Comparison of ENCODE assay signal across 1 cellular context in the genomic region with DNA sequence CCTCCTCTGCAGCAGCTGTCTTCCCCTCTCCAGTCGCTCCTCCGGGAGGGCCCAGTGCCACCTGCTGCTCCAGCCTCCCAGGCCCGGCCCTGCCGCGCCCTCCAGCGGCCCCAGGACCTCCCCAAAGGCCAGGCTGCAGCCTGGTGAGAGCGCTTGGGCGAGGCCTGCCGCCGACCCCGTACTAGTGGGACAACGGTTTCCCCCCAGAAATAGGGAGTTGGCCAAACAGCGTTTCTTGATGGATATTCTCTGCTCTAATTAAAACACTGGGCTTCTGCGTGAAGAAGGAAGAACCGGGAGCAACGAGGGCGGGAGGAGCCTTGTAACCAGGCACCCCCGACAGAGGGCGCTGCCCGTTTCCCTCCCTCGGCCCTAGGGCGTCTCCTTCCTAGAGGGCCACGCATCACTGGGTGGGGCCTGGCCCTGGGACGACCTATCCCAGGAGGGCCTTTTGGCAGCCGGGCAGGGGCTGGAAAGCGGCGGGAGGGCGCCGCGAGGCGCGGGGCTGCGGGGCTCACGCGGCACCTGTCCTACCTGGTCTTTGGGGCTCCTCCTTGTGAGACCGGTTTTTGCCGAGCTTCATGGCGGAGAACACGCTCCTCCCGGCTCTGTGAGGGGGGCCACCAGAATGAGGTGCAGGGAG.
A peak's percentile ranks its signal among the peaks of the same experiment; 100 is the strongest.
TF ChIP-seq lines count a peak whose summit lies in the region.

No MANE protein-coding gene starts in this region.

TF ChIP-seq in HepG2, 621 proteins besides CTCF, POLR2A, EP300 and RAD21 (continued from another document and continues in another):
- TF ChIP-seq, protein P1, sequence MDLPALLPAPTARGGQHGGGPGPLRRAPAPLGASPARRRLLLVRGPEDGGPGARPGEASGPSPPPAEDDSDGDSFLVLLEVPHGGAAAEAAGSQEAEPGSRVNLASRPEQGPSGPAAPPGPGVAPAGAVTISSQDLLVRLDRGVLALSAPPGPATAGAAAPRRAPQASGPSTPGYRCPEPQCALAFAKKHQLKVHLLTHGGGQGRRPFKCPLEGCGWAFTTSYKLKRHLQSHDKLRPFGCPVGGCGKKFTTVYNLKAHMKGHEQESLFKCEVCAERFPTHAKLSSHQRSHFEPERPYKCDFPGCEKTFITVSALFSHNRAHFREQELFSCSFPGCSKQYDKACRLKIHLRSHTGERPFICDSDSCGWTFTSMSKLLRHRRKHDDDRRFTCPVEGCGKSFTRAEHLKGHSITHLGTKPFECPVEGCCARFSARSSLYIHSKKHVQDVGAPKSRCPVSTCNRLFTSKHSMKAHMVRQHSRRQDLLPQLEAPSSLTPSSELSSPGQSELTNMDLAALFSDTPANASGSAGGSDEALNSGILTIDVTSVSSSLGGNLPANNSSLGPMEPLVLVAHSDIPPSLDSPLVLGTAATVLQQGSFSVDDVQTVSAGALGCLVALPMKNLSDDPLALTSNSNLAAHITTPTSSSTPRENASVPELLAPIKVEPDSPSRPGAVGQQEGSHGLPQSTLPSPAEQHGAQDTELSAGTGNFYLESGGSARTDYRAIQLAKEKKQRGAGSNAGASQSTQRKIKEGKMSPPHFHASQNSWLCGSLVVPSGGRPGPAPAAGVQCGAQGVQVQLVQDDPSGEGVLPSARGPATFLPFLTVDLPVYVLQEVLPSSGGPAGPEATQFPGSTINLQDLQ (CRISPR knock-in tag; IDR thresholded peaks at IDR 0.05) = no peak
- TF ChIP-seq, protein P2, sequence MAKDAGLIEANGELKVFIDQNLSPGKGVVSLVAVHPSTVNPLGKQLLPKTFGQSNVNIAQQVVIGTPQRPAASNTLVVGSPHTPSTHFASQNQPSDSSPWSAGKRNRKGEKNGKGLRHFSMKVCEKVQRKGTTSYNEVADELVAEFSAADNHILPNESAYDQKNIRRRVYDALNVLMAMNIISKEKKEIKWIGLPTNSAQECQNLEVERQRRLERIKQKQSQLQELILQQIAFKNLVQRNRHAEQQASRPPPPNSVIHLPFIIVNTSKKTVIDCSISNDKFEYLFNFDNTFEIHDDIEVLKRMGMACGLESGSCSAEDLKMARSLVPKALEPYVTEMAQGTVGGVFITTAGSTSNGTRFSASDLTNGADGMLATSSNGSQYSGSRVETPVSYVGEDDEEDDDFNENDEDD (CRISPR knock-in tag; IDR thresholded peaks at IDR 0.05; ENCODE audit: borderline replicate concordance) = peak; percentile 30; the same call in 1 of the 2 replicates
- peak; percentile 23; the same call in 1 of the 2 replicates for TF ChIP-seq HOXA3 (CRISPR knock-in tag; IDR thresholded peaks at IDR 0.05)
- TF ChIP-seq, protein P3, sequence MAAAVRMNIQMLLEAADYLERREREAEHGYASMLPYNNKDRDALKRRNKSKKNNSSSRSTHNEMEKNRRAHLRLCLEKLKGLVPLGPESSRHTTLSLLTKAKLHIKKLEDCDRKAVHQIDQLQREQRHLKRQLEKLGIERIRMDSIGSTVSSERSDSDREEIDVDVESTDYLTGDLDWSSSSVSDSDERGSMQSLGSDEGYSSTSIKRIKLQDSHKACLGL (CRISPR knock-in tag; IDR thresholded peaks at IDR 0.05) = no peak
- TF ChIP-seq ZNF501 (CRISPR knock-in tag; IDR thresholded peaks at IDR 0.05) = 0 out of 2 replicates have a peak, but pooled peaks have one; percentile 53
- TF ChIP-seq ATF7-NPFF (CRISPR knock-in tag; IDR thresholded peaks at IDR 0.05; ENCODE audit: low read depth) = 0 out of 2 replicates have a peak, but pooled peaks have one; percentile 34
- peak; percentile 49; the same call in 1 of the 2 replicates for TF ChIP-seq RXRA (CRISPR knock-in tag; IDR thresholded peaks at IDR 0.05)
- TF ChIP-seq, protein P4, sequence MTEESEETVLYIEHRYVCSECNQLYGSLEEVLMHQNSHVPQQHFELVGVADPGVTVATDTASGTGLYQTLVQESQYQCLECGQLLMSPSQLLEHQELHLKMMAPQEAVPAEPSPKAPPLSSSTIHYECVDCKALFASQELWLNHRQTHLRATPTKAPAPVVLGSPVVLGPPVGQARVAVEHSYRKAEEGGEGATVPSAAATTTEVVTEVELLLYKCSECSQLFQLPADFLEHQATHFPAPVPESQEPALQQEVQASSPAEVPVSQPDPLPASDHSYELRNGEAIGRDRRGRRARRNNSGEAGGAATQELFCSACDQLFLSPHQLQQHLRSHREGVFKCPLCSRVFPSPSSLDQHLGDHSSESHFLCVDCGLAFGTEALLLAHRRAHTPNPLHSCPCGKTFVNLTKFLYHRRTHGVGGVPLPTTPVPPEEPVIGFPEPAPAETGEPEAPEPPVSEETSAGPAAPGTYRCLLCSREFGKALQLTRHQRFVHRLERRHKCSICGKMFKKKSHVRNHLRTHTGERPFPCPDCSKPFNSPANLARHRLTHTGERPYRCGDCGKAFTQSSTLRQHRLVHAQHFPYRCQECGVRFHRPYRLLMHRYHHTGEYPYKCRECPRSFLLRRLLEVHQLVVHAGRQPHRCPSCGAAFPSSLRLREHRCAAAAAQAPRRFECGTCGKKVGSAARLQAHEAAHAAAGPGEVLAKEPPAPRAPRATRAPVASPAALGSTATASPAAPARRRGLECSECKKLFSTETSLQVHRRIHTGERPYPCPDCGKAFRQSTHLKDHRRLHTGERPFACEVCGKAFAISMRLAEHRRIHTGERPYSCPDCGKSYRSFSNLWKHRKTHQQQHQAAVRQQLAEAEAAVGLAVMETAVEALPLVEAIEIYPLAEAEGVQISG (CRISPR knock-in tag; IDR thresholded peaks at IDR 0.05) = peak; percentile 94
- TF ChIP-seq, protein P5, sequence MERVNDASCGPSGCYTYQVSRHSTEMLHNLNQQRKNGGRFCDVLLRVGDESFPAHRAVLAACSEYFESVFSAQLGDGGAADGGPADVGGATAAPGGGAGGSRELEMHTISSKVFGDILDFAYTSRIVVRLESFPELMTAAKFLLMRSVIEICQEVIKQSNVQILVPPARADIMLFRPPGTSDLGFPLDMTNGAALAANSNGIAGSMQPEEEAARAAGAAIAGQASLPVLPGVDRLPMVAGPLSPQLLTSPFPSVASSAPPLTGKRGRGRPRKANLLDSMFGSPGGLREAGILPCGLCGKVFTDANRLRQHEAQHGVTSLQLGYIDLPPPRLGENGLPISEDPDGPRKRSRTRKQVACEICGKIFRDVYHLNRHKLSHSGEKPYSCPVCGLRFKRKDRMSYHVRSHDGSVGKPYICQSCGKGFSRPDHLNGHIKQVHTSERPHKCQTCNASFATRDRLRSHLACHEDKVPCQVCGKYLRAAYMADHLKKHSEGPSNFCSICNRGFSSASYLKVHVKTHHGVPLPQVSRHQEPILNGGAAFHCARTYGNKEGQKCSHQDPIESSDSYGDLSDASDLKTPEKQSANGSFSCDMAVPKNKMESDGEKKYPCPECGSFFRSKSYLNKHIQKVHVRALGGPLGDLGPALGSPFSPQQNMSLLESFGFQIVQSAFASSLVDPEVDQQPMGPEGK (CRISPR knock-in tag; IDR thresholded peaks at IDR 0.05) = 0 out of 2 replicates have a peak, but pooled peaks have one; percentile 37
- peak; percentile 64; the same call in 1 of the 2 replicates for TF ChIP-seq KLF12 (CRISPR knock-in tag; IDR thresholded peaks at IDR 0.05; ENCODE audit: borderline replicate concordance)
- TF ChIP-seq MTF2 (CRISPR knock-in tag; IDR thresholded peaks at IDR 0.05; ENCODE audit: borderline replicate concordance) = peak; percentile 42; the same call in 1 of the 2 replicates
- no peak for TF ChIP-seq ZNF333 (CRISPR knock-in tag; IDR thresholded peaks at IDR 0.05; ENCODE audit: borderline replicate concordance)
- TF ChIP-seq, protein P6, sequence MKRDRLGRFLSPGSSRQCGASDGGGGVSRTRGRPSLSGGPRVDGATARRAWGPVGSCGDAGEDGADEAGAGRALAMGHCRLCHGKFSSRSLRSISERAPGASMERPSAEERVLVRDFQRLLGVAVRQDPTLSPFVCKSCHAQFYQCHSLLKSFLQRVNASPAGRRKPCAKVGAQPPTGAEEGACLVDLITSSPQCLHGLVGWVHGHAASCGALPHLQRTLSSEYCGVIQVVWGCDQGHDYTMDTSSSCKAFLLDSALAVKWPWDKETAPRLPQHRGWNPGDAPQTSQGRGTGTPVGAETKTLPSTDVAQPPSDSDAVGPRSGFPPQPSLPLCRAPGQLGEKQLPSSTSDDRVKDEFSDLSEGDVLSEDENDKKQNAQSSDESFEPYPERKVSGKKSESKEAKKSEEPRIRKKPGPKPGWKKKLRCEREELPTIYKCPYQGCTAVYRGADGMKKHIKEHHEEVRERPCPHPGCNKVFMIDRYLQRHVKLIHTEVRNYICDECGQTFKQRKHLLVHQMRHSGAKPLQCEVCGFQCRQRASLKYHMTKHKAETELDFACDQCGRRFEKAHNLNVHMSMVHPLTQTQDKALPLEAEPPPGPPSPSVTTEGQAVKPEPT (CRISPR knock-in tag; IDR thresholded peaks at IDR 0.05; ENCODE audit: low read depth) = no peak
- TF ChIP-seq ZNF350 (CRISPR knock-in tag; IDR thresholded peaks at IDR 0.05; ENCODE audit: borderline replicate concordance, low read depth) = 0 out of 2 replicates have a peak, but pooled peaks have one; percentile 12
- TF ChIP-seq, protein P7, sequence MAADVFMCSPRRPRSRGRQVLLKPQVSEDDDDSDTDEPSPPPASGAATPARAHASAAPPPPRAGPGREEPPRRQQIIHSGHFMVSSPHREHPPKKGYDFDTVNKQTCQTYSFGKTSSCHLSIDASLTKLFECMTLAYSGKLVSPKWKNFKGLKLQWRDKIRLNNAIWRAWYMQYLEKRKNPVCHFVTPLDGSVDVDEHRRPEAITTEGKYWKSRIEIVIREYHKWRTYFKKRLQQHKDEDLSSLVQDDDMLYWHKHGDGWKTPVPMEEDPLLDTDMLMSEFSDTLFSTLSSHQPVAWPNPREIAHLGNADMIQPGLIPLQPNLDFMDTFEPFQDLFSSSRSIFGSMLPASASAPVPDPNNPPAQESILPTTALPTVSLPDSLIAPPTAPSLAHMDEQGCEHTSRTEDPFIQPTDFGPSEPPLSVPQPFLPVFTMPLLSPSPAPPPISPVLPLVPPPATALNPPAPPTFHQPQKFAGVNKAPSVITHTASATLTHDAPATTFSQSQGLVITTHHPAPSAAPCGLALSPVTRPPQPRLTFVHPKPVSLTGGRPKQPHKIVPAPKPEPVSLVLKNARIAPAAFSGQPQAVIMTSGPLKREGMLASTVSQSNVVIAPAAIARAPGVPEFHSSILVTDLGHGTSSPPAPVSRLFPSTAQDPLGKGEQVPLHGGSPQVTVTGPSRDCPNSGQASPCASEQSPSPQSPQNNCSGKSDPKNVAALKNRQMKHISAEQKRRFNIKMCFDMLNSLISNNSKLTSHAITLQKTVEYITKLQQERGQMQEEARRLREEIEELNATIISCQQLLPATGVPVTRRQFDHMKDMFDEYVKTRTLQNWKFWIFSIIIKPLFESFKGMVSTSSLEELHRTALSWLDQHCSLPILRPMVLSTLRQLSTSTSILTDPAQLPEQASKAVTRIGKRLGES (CRISPR knock-in tag; IDR thresholded peaks at IDR 0.05; ENCODE audit: borderline replicate concordance) = no peak
- 0 out of 2 replicates have a peak, but pooled peaks have one; percentile 55 for TF ChIP-seq ZNF761 (CRISPR knock-in tag; conservative IDR thresholded peaks at IDR 0.05)
- no peak for TF ChIP-seq ATF7 (IDR thresholded peaks at IDR 0.05)
- TF ChIP-seq ATF7 (CRISPR knock-in tag; IDR thresholded peaks at IDR 0.05) = no peak
- no peak for TF ChIP-seq NCOA5 (CRISPR knock-in tag; IDR thresholded peaks at IDR 0.05)
- peak; percentile 24; the same call in 1 of the 2 replicates for TF ChIP-seq ZNF768 (CRISPR knock-in tag; IDR thresholded peaks at IDR 0.05)
- TF ChIP-seq, protein P8, sequence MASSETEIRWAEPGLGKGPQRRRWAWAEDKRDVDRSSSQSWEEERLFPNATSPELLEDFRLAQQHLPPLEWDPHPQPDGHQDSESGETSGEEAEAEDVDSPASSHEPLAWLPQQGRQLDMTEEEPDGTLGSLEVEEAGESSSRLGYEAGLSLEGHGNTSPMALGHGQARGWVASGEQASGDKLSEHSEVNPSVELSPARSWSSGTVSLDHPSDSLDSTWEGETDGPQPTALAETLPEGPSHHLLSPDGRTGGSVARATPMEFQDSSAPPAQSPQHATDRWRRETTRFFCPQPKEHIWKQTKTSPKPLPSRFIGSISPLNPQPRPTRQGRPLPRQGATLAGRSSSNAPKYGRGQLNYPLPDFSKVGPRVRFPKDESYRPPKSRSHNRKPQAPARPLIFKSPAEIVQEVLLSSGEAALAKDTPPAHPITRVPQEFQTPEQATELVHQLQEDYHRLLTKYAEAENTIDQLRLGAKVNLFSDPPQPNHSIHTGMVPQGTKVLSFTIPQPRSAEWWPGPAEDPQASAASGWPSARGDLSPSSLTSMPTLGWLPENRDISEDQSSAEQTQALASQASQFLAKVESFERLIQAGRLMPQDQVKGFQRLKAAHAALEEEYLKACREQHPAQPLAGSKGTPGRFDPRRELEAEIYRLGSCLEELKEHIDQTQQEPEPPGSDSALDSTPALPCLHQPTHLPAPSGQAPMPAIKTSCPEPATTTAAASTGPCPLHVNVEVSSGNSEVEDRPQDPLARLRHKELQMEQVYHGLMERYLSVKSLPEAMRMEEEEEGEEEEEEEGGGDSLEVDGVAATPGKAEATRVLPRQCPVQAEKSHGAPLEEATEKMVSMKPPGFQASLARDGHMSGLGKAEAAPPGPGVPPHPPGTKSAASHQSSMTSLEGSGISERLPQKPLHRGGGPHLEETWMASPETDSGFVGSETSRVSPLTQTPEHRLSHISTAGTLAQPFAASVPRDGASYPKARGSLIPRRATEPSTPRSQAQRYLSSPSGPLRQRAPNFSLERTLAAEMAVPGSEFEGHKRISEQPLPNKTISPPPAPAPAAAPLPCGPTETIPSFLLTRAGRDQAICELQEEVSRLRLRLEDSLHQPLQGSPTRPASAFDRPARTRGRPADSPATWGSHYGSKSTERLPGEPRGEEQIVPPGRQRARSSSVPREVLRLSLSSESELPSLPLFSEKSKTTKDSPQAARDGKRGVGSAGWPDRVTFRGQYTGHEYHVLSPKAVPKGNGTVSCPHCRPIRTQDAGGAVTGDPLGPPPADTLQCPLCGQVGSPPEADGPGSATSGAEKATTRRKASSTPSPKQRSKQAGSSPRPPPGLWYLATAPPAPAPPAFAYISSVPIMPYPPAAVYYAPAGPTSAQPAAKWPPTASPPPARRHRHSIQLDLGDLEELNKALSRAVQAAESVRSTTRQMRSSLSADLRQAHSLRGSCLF (CRISPR knock-in tag; IDR thresholded peaks at IDR 0.05; ENCODE audit: borderline replicate concordance) = no peak
- no peak for TF ChIP-seq FOXA1 (IDR thresholded peaks at IDR 0.05)
- TF ChIP-seq FOXA1 (CRISPR knock-in tag; IDR thresholded peaks at IDR 0.05) = no peak
- TF ChIP-seq AGO1 (IDR thresholded peaks at IDR 0.05; ENCODE audit: low read depth, low read length, poor library complexity, severe bottlenecking) = peak; percentile 65
- TF ChIP-seq, protein P9, sequence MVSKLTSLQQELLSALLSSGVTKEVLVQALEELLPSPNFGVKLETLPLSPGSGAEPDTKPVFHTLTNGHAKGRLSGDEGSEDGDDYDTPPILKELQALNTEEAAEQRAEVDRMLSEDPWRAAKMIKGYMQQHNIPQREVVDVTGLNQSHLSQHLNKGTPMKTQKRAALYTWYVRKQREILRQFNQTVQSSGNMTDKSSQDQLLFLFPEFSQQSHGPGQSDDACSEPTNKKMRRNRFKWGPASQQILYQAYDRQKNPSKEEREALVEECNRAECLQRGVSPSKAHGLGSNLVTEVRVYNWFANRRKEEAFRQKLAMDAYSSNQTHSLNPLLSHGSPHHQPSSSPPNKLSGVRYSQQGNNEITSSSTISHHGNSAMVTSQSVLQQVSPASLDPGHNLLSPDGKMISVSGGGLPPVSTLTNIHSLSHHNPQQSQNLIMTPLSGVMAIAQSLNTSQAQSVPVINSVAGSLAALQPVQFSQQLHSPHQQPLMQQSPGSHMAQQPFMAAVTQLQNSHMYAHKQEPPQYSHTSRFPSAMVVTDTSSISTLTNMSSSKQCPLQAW (CRISPR knock-in tag; IDR thresholded peaks at IDR 0.05) = peak; percentile 37; the same call in 1 of the 2 replicates
- TF ChIP-seq RBM39 (IDR thresholded peaks at IDR 0.05; ENCODE audit: low read depth, low read length, poor library complexity, severe bottlenecking) = peak; percentile 67
- TF ChIP-seq HNRNPH1 (optimal IDR thresholded peaks at IDR 0.05; ENCODE audit: low read depth, low read length) = no peak
- TF ChIP-seq ZNF430 (CRISPR knock-in tag; IDR thresholded peaks at IDR 0.05) = 0 out of 2 replicates have a peak, but pooled peaks have one; percentile 51
- peak; percentile 92 for TF ChIP-seq XRCC5 (optimal IDR thresholded peaks at IDR 0.05; ENCODE audit: low read length)
